In genomic region chr11:45921561-45922424, GRCh38 we compare ENCODE assay signal across 8 cellular contexts. TPM values are rescaled to one million over a fixed set of nuclear protein-coding genes. Genes with fewer than 3 reads are reported as not detected.
A peak's percentile ranks its signal among the peaks of the same experiment; 100 is the strongest.
DNase-seq lines count a peak whose midpoint lies in the region; ATAC-seq and TF ChIP-seq lines count a peak whose summit lies in the region.

No MANE protein-coding gene starts in this region.

- H3K9me3 ChIP-seq in NT2/D1 (ENCODE audit: insufficient read depth, low read length) = no peaks in the 10 kb centered on the region
- no peaks in the 10 kb centered on the region for H3K9me3 ChIP-seq in ovary

- peaks cover 29% of the 10 kb centered on the region for H3K27me3 ChIP-seq in NT2/D1 (ENCODE audit: insufficient read depth, insufficient read length)
- no peaks in the 10 kb centered on the region for H3K27me3 ChIP-seq in ovary

- no peak for TF ChIP-seq POLR2A in ovary (IDR thresholded peaks at IDR 0.05)

- peak overlapping the region; percentile 51 for H3K9ac ChIP-seq in NT2/D1 (ENCODE audit: insufficient read length, low read depth)

- peaks cover 7% of the 10 kb centered on the region for H3K36me3 ChIP-seq in NT2/D1 (ENCODE audit: insufficient read depth, insufficient read length, low read length)
- H3K36me3 ChIP-seq in ovary = no peaks in the 10 kb centered on the region

- H3K27ac ChIP-seq in ovary = peak overlapping the region; percentile 50 to 84

- H3K4me3 ChIP-seq in NT2/D1 (ENCODE audit: insufficient read length, low read depth) (peak overlapping the region; percentile 67), epithelial cell of esophagus (ENCODE audit: low read length) (peak overlapping the region; percentile 4), ovary (peak overlapping the region; percentile 21)

- intact Hi-C loops in ovary (cut with DNase I) = no loop called here

- WGBS in ovary, 3 donors = 9 to 21% (median 15%) methylated on average over 35 to 54 of the region's 54 CpGs

- TF ChIP-seq CTCF in epithelial cell of esophagus (IDR thresholded peaks at IDR 0.05; ENCODE audit: insufficient read depth, low read depth, low read length, missing control alignments) = no peak
- TF ChIP-seq CTCF in ovary (IDR thresholded peaks at IDR 0.05) = no peak

- DNase-seq in NCI-H1436 (lab: John Stamatoyannopoulos, UW) (peak; percentile 59), NCI-H1436 treated with DMSO at 0.1 percent for 48 hours (lab: John Stamatoyannopoulos, UW) (no peak), NT2/D1 (ENCODE audit: low read depth, low spot score) (no peak), epithelial cell of esophagus (ENCODE audit: low read depth) (no peak), ovary (peak in 4 of 5 donors; percentile 57 to 72 (median 59))
- DNase-seq in stimulated activated CD4-positive, alpha-beta T cell treated with anti-CD3 and anti-CD28 coated beads, Interleukin-2, amount 100 ng/mL, for 48 hours = no peak

- H3K4me1 ChIP-seq in NT2/D1 (ENCODE audit: insufficient read depth, insufficient read length) = peaks cover 26% of the 10 kb centered on the region
- no peaks in the 10 kb centered on the region for H3K4me1 ChIP-seq in ovary (ENCODE audit: insufficient read depth)

- ATAC-seq in HG02571 (IDR thresholded peaks at IDR 0.05; ENCODE audit: unreplicated experiment) (no peak), GM19328 (IDR thresholded peaks at IDR 0.05; ENCODE audit: unreplicated experiment) (no peak)

- no peak for TF ChIP-seq EP300 in ovary (IDR thresholded peaks at IDR 0.05)

RNA-seq across cellular contexts. Expression of gene LARGE2, which starts 0.7 kb away (rescaled TPM):
- total RNA-seq in ovary = 1 to 10 TPM; 1.4 to 8.0 (median 5.2) TPM
- polyA plus RNA-seq in ovary = 1 to 10 TPM in 1 of 2 donors, under 1 TPM in 1; 0.42 to 2.5 TPM

RNA-seq across cellular contexts. Expression of gene PEX16, which starts 4.1 kb away (rescaled TPM):
- total RNA-seq in ovary = 10 to 100 TPM; 18.7 to 31.7 (median 26.5) TPM
- 10 to 100 TPM in 1 of 2 donors, 1 to 10 TPM in 1; 2.9 to 30.0 TPM for polyA plus RNA-seq in ovary

RNA-seq across cellular contexts. Expression of gene FREY1, which starts 14.7 kb away (rescaled TPM):
- 1 to 10 TPM in 1 of 7 donors, under 1 TPM in 5, not detected in 1; 0.48 to 1.6 (median 0.67) TPM for total RNA-seq in ovary
- polyA plus RNA-seq in ovary = under 1 TPM in 1 of 2 donors, not detected in 1; 0.23 TPM

RNA-seq across cellular contexts. Expression of gene MAPK8IP1, which starts 36.3 kb away (rescaled TPM):
- 10 to 100 TPM in 6 of 7 donors, 1 to 10 TPM in 1; 9.9 to 24.1 (median 15.2) TPM for total RNA-seq in ovary
- polyA plus RNA-seq in ovary = 1 to 10 TPM; 3.7 to 8.0 TPM

Comparison
In these comparisons a context has a peak if more than half of its experiments do, and no peak if none do; other contexts are left out.
1. DNase-seq: peak in NCI-H1436 (single experiment) and ovary (4 of 5); none in NCI-H1436 treated with DMSO at 0.1 percent for 48 hours (single experiment), NT2/D1 (single experiment), epithelial cell of esophagus (single experiment) and stimulated activated CD4-positive, alpha-beta T cell treated with anti-CD3 and anti-CD28 coated beads, Interleukin-2, amount 100 ng/mL, for 48 hours (0 of 2).
2. H3K4me3 ChIP-seq: peak in every context shown above with its lines; median percentile 67 in NT2/D1; 21 in ovary; 4 in epithelial cell of esophagus.